Comparison of ENCODE assay signal across 21 cellular contexts in genomic region chr10:34827087-34827766, GRCh38. TPM values are rescaled to one million over a fixed set of nuclear protein-coding genes. Genes with fewer than 3 reads are reported as not detected.
"Had no signal": no experiment of that assay in that cellular context is flagged by ENCODE, and none has a peak within 500 bp of the region (broad histone marks: within the 10 kb centered on the region; RNA-seq: fewer than 3 reads in every experiment).

No MANE protein-coding gene starts in this region.

- DNase-seq: Karpas-422; KG1; MG63; NCI-H1092; NCI-H1105 treated with DMSO at 0.1 percent for 48 hours; NCI-H1417 treated with DMSO at 0.1 percent for 48 hours; NCI-H146; NCI-H187; NCI-H2029; NCI-H2081 treated with DMSO at 0.1 percent for 48 hours; NCI-H2171; NCI-H524; NCI-H526 treated with DMSO at 0.1 percent for 48 hours; NCI-H748 treated with DMSO at 0.1 percent for 48 hours; NK-92 treated with Interleukin-12 subunit alpha and Interleukin-12 subunit beta, amount 100 ng/mL, for 24 hours; PC-3; SHP77 had no signal

- ATAC-seq: HepG2, Panc1, PC-3, SK-N-SH treated with all-trans-retinoic acid at 6 μM for 48 hours had no signal

RNA-seq across cellular contexts. Expression of gene PARD3, which starts 12.1 kb away (rescaled TPM):
- total RNA-seq: OCI-LY7 had no signal
